Comparison of ENCODE assay signal across 9 cellular contexts in the genomic region with DNA sequence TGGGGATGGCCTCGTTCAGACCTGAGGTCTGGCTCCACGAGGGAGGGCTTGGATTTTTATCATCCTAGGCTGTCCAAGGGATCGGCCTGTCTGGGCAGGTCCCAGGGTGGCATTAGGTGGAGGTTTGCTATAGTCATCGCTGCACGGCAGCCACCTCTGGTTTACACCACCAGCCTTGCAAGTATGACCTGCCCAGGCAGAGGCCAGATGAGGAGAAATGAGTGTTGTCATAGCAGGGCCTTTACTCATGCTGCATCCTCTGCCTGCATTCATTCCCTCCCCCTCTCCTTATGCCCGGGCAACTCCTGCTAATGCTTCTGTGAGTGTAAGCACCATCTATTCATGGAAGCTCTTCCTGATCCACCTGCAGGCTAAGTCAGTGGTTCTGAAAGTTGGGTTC. TPM values are rescaled to one million over a fixed set of nuclear protein-coding genes. Genes with fewer than 3 reads are reported as not detected.
A peak's percentile ranks its signal among the peaks of the same experiment; 100 is the strongest.
DNase-seq lines count a peak whose midpoint lies in the region; ATAC-seq and TF ChIP-seq lines count a peak whose summit lies in the region.
"Had no signal": no experiment of that assay in that cellular context is flagged by ENCODE, and none has a peak within 500 bp of the region (broad histone marks: within the 10 kb centered on the region; RNA-seq: fewer than 3 reads in every experiment).

No MANE protein-coding gene starts in this region.

- H2BK12ac ChIP-seq in mesenchymal stem cell (ENCODE audit: low read length in 2 of 2): no peak overlapping the region

- no peak for TF ChIP-seq CTCF in left ventricle myocardium inferior (IDR thresholded peaks at IDR 0.05; ENCODE audit: borderline replicate concordance)
- no peak for TF ChIP-seq CTCF in coronary artery (IDR thresholded peaks at IDR 0.05)

- no peaks in the 10 kb centered on the region for H3K36me3 Mint-ChIP-seq in stimulated activated naive B cell treated with anti-CD40 and anti-IgM and Interleukin-4, amounts not matched to agents 10 μg/mL and 1 μg/mL and 100 μg/mL, for 72 hours

- H3K36me3 ChIP-seq in left ventricle myocardium inferior (no peaks in the 10 kb centered on the region), mesenchymal stem cell (ENCODE audit: control insufficient read depth in 1 of 2, insufficient read depth in 2 of 2, low read depth in 1 of 2, low read length in 2 of 2) (peaks cover 24 to 38% of the 10 kb centered on the region in 2 experiments)

- intact Hi-C loops in left ventricle myocardium inferior (cut with micrococcal nuclease) (no loop called here), left ventricle myocardium superior (cut with micrococcal nuclease) (no loop called here)

- H3K9me3 Mint-ChIP-seq in stimulated activated naive B cell treated with anti-CD40 and anti-IgM and Interleukin-4, amounts not matched to agents 10 μg/mL and 1 μg/mL and 100 μg/mL, for 72 hours: no peaks in the 10 kb centered on the region

- no peak overlapping the region for H2AFZ ChIP-seq in mesenchymal stem cell (ENCODE audit: low read depth, low read length)

- peaks cover 79% of the 10 kb centered on the region for H3K4me1 ChIP-seq in left ventricle myocardium inferior
- H3K4me1 ChIP-seq in mesenchymal stem cell (ENCODE audit: control insufficient read depth, insufficient read depth, low read depth, low read length): peaks cover 59% of the 10 kb centered on the region

- H3K9me3 ChIP-seq in left ventricle myocardium inferior (replicated peaks): no peaks in the 10 kb centered on the region
- H3K9me3 ChIP-seq in mesenchymal stem cell (ENCODE audit: control insufficient read depth, low read length): no peaks in the 10 kb centered on the region

- 45% methylated on average over 6 of the region's 6 CpGs for WGBS in mesenchymal stem cell

- peak overlapping the region; percentile 3 to 8 for H3K18ac ChIP-seq in mesenchymal stem cell (ENCODE audit: low read depth in 1 of 2, low read length in 2 of 2)

- no peaks in the 10 kb centered on the region for H3K79me1 ChIP-seq in mesenchymal stem cell (replicated peaks; ENCODE audit: low read length, poor library complexity, severe bottlenecking)

- H4K91ac ChIP-seq in mesenchymal stem cell (ENCODE audit: low read length): no peak overlapping the region

- H4K8ac ChIP-seq in mesenchymal stem cell (ENCODE audit: low read length): no peak overlapping the region

- no peak overlapping the region for H3K27ac Mint-ChIP-seq in stimulated activated naive B cell treated with anti-CD40 and anti-IgM and Interleukin-4, amounts not matched to agents 10 μg/mL and 1 μg/mL and 100 μg/mL, for 72 hours

- H3K27me3 ChIP-seq in left ventricle myocardium inferior (ENCODE audit: low read depth): no peaks in the 10 kb centered on the region
- H3K27me3 ChIP-seq in mesenchymal stem cell (ENCODE audit: control insufficient read depth in 1 of 2, insufficient read depth in 1 of 2, low read length in 2 of 2): no peaks in the 10 kb centered on the region

- no peak overlapping the region for H3K4ac ChIP-seq in mesenchymal stem cell (ENCODE audit: low read depth in 1 of 2, low read length in 2 of 2)

- H2BK5ac ChIP-seq in mesenchymal stem cell (ENCODE audit: low read depth, low read length, poor library complexity, severe bottlenecking): no peak overlapping the region

- H3K9ac ChIP-seq in mesenchymal stem cell (ENCODE audit: low read length): peak overlapping the region; percentile 33

- no peak overlapping the region for H2BK120ac ChIP-seq in mesenchymal stem cell (ENCODE audit: low read depth, low read length)

- H3K4me3 Mint-ChIP-seq in stimulated activated naive B cell treated with anti-CD40 and anti-IgM and Interleukin-4, amounts not matched to agents 10 μg/mL and 1 μg/mL and 100 μg/mL, for 72 hours: no peak overlapping the region

- H2AK5ac ChIP-seq in mesenchymal stem cell (ENCODE audit: low read length, severe bottlenecking): peak overlapping the region; percentile 26

- H3K14ac ChIP-seq in mesenchymal stem cell (ENCODE audit: low read length in 2 of 2): no peak overlapping the region

- H3K27ac ChIP-seq in left ventricle myocardium inferior (replicated peaks): peak overlapping the region; percentile 98
- H3K27ac ChIP-seq in coronary artery: peak overlapping the region; percentile 11 to 93
- peak overlapping the region; percentile 74 for H3K27ac ChIP-seq in mesenchymal stem cell (ENCODE audit: low read length, poor library complexity, severe bottlenecking)

- peaks cover 28 to 36% of the 10 kb centered on the region in 2 donors for H3K4me1 Mint-ChIP-seq in stimulated activated naive B cell treated with anti-CD40 and anti-IgM and Interleukin-4, amounts not matched to agents 10 μg/mL and 1 μg/mL and 100 μg/mL, for 72 hours

- H3K4me3 ChIP-seq in left ventricle myocardium inferior (no peak overlapping the region), coronary artery (no peak overlapping the region), mesenchymal stem cell (ENCODE audit: insufficient read depth in 1 of 2, low read depth in 1 of 2, low read length in 2 of 2) (peak overlapping the region in 1 of 2 experiments; percentile 20)

- no peaks in the 10 kb centered on the region for H3K27me3 Mint-ChIP-seq in stimulated activated naive B cell treated with anti-CD40 and anti-IgM and Interleukin-4, amounts not matched to agents 10 μg/mL and 1 μg/mL and 100 μg/mL, for 72 hours

- H3K23ac ChIP-seq in mesenchymal stem cell (ENCODE audit: low read length in 2 of 2): no peak overlapping the region

- H3K4me2 ChIP-seq in mesenchymal stem cell (ENCODE audit: low read length, poor library complexity, severe bottlenecking): no peak overlapping the region

- no peak for DNase-seq in left ventricle myocardium inferior
- no peak for DNase-seq in left ventricle myocardium superior
- no peak for DNase-seq in coronary artery (ENCODE audit: low spot score)
- DNase-seq in mesenchymal stem cell: peak; percentile 82
- DNase-seq in ureter (ENCODE audit: low spot score): peak; percentile 78
- DNase-seq in NCI-H524 (lab: John Stamatoyannopoulos, UW): no peak
- no peak for DNase-seq in stimulated activated naive B cell treated with anti-CD40 and anti-IgM and Interleukin-4, amounts not matched to agents 10 μg/mL and 1 μg/mL and 100 μg/mL, for 72 hours
- DNase-seq: NCI-H1417 treated with DMSO at 0.1 percent for 48 hours had no signal

- no peak overlapping the region for H2BK15ac ChIP-seq in mesenchymal stem cell (ENCODE audit: low read depth, poor library complexity, severe bottlenecking)

- ATAC-seq in left ventricle myocardium superior (no peak), GM19023 (IDR thresholded peaks at IDR 0.05; ENCODE audit: unreplicated experiment) (no peak)
- ATAC-seq in stimulated activated naive B cell treated with anti-CD40 and anti-IgM and Interleukin-4, amounts not matched to agents 10 μg/mL and 1 μg/mL and 100 μg/mL, for 72 hours (replicated peaks): no peak

RNA-seq across cellular contexts. Expression of a gene that starts 15.3 kb away (rescaled TPM):
- 58.9 TPM for total RNA-seq in left ventricle myocardium inferior
- total RNA-seq in left ventricle myocardium superior: 57.9 TPM
- polyA plus RNA-seq in mesenchymal stem cell (2013, experiment 1 of 2): 64.3 TPM
- 64.6 TPM for polyA plus RNA-seq in mesenchymal stem cell (2013, experiment 2 of 2)
- 54.3 TPM for total RNA-seq in ureter

RNA-seq across cellular contexts. Expression of a gene that starts 43.1 kb away (rescaled TPM):
- total RNA-seq in left ventricle myocardium inferior (1,202 TPM), left ventricle myocardium superior (1,255 TPM), ureter (2,344 TPM)
- 3,588 TPM for polyA plus RNA-seq in mesenchymal stem cell (2013, experiment 1 of 2)
- polyA plus RNA-seq in mesenchymal stem cell (2013, experiment 2 of 2): 3,623 TPM

Comparison
In these comparisons a context has a peak if more than half of its experiments do, and no peak if none do; other contexts are left out.
1. DNase-seq: peak in mesenchymal stem cell (single experiment) and ureter (single experiment); none in left ventricle myocardium inferior (single experiment), left ventricle myocardium superior (single experiment), coronary artery (single experiment), NCI-H524 (0 of 2) and stimulated activated naive B cell treated with anti-CD40 and anti-IgM and Interleukin-4, amounts not matched to agents 10 μg/mL and 1 μg/mL and 100 μg/mL, for 72 hours (single experiment).
2. Peak in every context shown above with its lines, with median percentiles within 50 percentile points of each other: H3K27ac ChIP-seq.